In the genomic region with DNA sequence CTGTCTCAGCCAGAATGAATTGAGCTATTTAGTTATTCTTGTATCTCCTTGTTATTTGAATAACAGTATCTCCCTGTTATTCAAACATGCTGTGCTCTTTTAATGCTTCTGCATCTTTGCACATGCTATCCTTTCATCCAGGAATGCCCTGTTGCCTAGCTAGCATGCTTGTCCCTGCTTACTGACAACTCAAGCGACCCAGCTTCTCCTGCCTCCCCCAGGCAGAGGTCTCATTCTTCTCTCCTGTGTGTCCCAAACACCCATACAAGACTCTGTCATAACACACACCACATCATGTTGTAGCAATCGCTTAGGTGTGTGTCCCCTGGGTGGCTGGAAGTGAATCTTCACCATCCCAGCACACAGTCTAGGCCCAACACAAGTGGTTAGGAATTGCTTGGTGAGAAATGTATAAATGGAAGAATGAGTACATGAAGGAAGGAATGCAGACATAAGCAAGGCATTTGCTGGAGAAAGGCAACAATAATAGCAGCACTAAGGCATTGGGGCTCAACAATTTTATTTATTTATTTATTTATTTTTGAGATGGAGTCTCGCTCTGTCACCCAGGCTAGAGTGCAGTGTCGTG, we compare ENCODE assay signal across 27 cellular contexts.
"Had no signal": no experiment of that assay in that cellular context is flagged by ENCODE, and none has a peak within 500 bp of the region (broad histone marks: within the 10 kb centered on the region; RNA-seq: fewer than 3 reads in every experiment).

No MANE protein-coding gene starts in this region.

- H3K27ac Mint-ChIP-seq: endodermal cell; naive thymus-derived CD4-positive, alpha-beta T cell; nephron progenitor cell; stimulated activated memory B cell treated with anti-CD40 and anti-IgM and Interleukin-4, amounts not matched to agents 10 μg/mL and 1 μg/mL and 100 μg/mL, for 72 hours; type B pancreatic cell had no signal

- H3K4me3 Mint-ChIP-seq: endodermal cell; naive thymus-derived CD4-positive, alpha-beta T cell; nephron progenitor cell; stimulated activated memory B cell treated with anti-CD40 and anti-IgM and Interleukin-4, amounts not matched to agents 10 μg/mL and 1 μg/mL and 100 μg/mL, for 72 hours; type B pancreatic cell had no signal

- H3K4me1 Mint-ChIP-seq: naive thymus-derived CD4-positive, alpha-beta T cell had no signal

- H3K36me3 Mint-ChIP-seq: naive thymus-derived CD4-positive, alpha-beta T cell; stimulated activated memory B cell treated with anti-CD40 and anti-IgM and Interleukin-4, amounts not matched to agents 10 μg/mL and 1 μg/mL and 100 μg/mL, for 72 hours; type B pancreatic cell had no signal

- H3K4me3 ChIP-seq: dorsolateral prefrontal cortex, gastrocnemius medialis, lower lobe of right lung, mucosa of descending colon, prostate gland, right atrium auricular region, testis, tibial artery had no signal

- DNase-seq: cerebellar nuclear complex; dorsolateral prefrontal cortex; effector CD8-positive, alpha-beta T cell; endodermal cell; foreskin fibroblast; gastrocnemius medialis; head of caudate nucleus; kidney glomerular epithelial cell; left colon; left ventricle myocardium superior; lower lobe of right lung; mucosa of descending colon; naive thymus-derived CD4-positive, alpha-beta T cell; nephron progenitor cell; nucleus accumbens; stimulated activated CD4-positive, alpha-beta T cell treated with anti-CD3 and anti-CD28 coated beads, Interleukin-4, amount 100 ng/mL, for 4 hours; stimulated activated naive CD8-positive, alpha-beta T cell treated with anti-CD3 and anti-CD28 coated beads, Interleukin-15, Interleukin-2, amounts not matched to agents 100 U/mL and 50 U/mL, for 24 hours; substantia nigra; testis; tibial artery had no signal

- H3K27ac ChIP-seq: epithelial cell of prostate, gastrocnemius medialis, lower lobe of right lung, prostate gland, testis, tibial artery had no signal

- H3K4me1 ChIP-seq: prostate gland had no signal

- ATAC-seq: esophagus mucosa; gastrocnemius medialis; left colon; lower lobe of right lung; mucosa of descending colon; naive thymus-derived CD4-positive, alpha-beta T cell; sciatic nerve; stimulated activated memory B cell treated with anti-CD40 and anti-IgM and Interleukin-4, amounts not matched to agents 10 μg/mL and 1 μg/mL and 100 μg/mL, for 72 hours; stimulated activated naive CD8-positive, alpha-beta T cell treated with anti-CD3 and anti-CD28 coated beads, Interleukin-15, Interleukin-2, amounts not matched to agents 100 U/mL and 50 U/mL, for 24 hours had no signal

- H3K27me3 Mint-ChIP-seq: type B pancreatic cell had no signal

- H3K36me3 ChIP-seq: gastrocnemius medialis, lower lobe of right lung, prostate gland, right atrium auricular region, tibial artery had no signal

- H3K9me3 ChIP-seq: gastrocnemius medialis, lower lobe of right lung, mucosa of descending colon, prostate gland, right atrium auricular region, testis, tibial artery had no signal

- H3K27me3 ChIP-seq: dorsolateral prefrontal cortex, gastrocnemius medialis, right atrium auricular region, testis, tibial artery had no signal
